ENCODE assay signal across 9 cellular contexts in the genomic region with DNA sequence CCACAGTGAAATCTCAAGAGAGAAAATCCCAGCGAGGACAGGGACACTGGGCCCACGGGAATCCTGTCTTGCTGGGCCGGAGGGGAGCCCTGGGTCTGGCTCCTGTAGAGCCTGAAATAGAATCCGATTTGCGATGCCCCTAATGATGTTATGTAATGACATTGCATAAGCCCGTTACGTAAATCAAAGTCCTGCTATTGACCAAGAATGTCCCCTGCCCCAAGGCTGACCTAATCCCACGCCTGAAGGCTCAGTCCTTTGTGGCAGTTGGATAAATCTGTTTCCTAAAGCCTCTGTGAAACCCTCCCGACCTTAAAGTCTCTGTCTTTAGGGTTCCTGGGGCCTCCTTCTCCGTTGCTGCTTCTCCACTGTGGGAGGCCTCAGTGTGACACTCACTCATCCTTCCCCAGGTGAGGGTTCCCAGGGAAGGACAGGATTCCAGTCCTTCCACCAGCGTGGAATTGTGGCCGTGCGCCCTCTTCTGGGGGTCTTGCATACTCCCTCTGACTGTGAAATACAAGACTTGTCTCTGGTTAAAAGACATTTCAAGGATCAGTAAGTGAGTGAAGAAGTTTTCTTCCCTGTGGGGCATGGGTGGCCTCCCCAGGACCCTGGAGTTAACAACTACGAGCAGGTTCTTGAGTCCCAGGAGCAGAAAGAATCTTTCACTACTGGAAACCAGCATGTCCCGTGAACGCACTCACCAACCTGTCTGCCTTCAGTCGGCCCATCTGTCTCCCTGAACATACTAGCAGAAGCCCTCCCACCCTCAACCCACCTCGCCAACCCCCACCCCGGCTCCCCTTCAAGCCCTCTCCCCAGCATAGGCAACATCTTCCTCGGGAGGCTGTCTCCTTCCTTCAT. TPM values are rescaled to one million over a fixed set of nuclear protein-coding genes. Genes with fewer than 3 reads are reported as not detected.
DNase-seq lines count a peak whose midpoint lies in the region; ATAC-seq, FAIRE-seq and TF ChIP-seq lines count a peak whose summit lies in the region.
"Had no signal": no experiment of that assay in that cellular context is flagged by ENCODE, and none has a peak within 500 bp of the region (broad histone marks: within the 10 kb centered on the region; RNA-seq: fewer than 3 reads in every experiment).

No MANE protein-coding gene starts in this region.

- no peaks in the 10 kb centered on the region for H3K36me3 Mint-ChIP-seq in CD8-positive, alpha-beta T cell
- no peaks in the 10 kb centered on the region for H3K36me3 Mint-ChIP-seq in naive thymus-derived CD4-positive, alpha-beta T cell

- CTCF ChIA-PET in CD8-positive, alpha-beta T cell (lab: Charles Lee): interaction anchor here (1.2 kb wide), 1 partner anchor 12 kb away, joined by 3 read pairs; no protein-coding TSS in a partner anchor
- CTCF ChIA-PET in naive thymus-derived CD4-positive, alpha-beta T cell (lab: Charles Lee): interaction anchor here (0.5 to 0.7 kb wide), 2 partner anchors 52 to 70 kb away, joined by 3 to 5 read pairs; no protein-coding TSS in a partner anchor

- H3K4me3 Mint-ChIP-seq in CD8-positive, alpha-beta T cell: no peak overlapping the region
- no peak overlapping the region for H3K4me3 Mint-ChIP-seq in naive thymus-derived CD4-positive, alpha-beta T cell
- H3K4me3 Mint-ChIP-seq: central memory CD8-positive, alpha-beta T cell had no signal

- no peaks in the 10 kb centered on the region for H3K4me1 Mint-ChIP-seq in CD8-positive, alpha-beta T cell (ENCODE audit: low read depth)
- peaks cover 0 to 2% (median 0%) of the 10 kb centered on the region in 7 donors for H3K4me1 Mint-ChIP-seq in naive thymus-derived CD4-positive, alpha-beta T cell
- H3K4me1 Mint-ChIP-seq: central memory CD8-positive, alpha-beta T cell had no signal

- H3K27ac ChIP-seq in OCI-LY3 (ENCODE audit: low read length) (no peak overlapping the region), fibroblast of lung (ENCODE audit: insufficient read depth, low read length) (no peak overlapping the region)
- no peak overlapping the region for H3K27ac ChIP-seq in CD8-positive, alpha-beta T cell (ENCODE audit: low read depth, low read length)
- H3K27ac ChIP-seq in naive thymus-derived CD4-positive, alpha-beta T cell (ENCODE audit: low read depth, low read length): no peak overlapping the region

- intact Hi-C loops in CD8-positive, alpha-beta T cell (cut with DNase I, micrococcal nuclease): no loop called here
- intact Hi-C loops in naive thymus-derived CD4-positive, alpha-beta T cell (cut with micrococcal nuclease): no loop called here

- H3K9me3 ChIP-seq in OCI-LY3 (ENCODE audit: insufficient read depth, low read length) (no peaks in the 10 kb centered on the region), fibroblast of lung (ENCODE audit: control insufficient read depth, insufficient read depth, low read depth, low read length) (no peaks in the 10 kb centered on the region)
- H3K9me3 ChIP-seq in CD8-positive, alpha-beta T cell (ENCODE audit: low read length): no peaks in the 10 kb centered on the region
- H3K9me3 ChIP-seq in naive thymus-derived CD4-positive, alpha-beta T cell (ENCODE audit: control insufficient read depth in 2 of 3, low read length in 3 of 3): no peaks in the 10 kb centered on the region

- H3K36me3 ChIP-seq in OCI-LY3 (replicated peaks; ENCODE audit: low read depth, low read length) (no peaks in the 10 kb centered on the region), fibroblast of lung (ENCODE audit: control insufficient read depth, insufficient read depth, low read length) (no peaks in the 10 kb centered on the region)
- no peaks in the 10 kb centered on the region for H3K36me3 ChIP-seq in CD8-positive, alpha-beta T cell (ENCODE audit: insufficient read depth, low read length)
- no peaks in the 10 kb centered on the region for H3K36me3 ChIP-seq in naive thymus-derived CD4-positive, alpha-beta T cell (ENCODE audit: control insufficient read depth in 2 of 3, insufficient read depth in 3 of 3, low read length in 3 of 3)

- no peak overlapping the region for H3K4me2 ChIP-seq in OCI-LY3 (ENCODE audit: low read length)
- H3K4me2 ChIP-seq in fibroblast of lung (ENCODE audit: extremely low read depth, insufficient read depth, low read length): no peak overlapping the region

- H3K27me3 ChIP-seq in OCI-LY3 (ENCODE audit: low read depth, low read length) (no peaks in the 10 kb centered on the region), fibroblast of lung (ENCODE audit: control insufficient read depth, insufficient read depth, low read length) (no peaks in the 10 kb centered on the region)
- no peaks in the 10 kb centered on the region for H3K27me3 ChIP-seq in CD8-positive, alpha-beta T cell (ENCODE audit: insufficient read depth, low read length)
- no peaks in the 10 kb centered on the region for H3K27me3 ChIP-seq in naive thymus-derived CD4-positive, alpha-beta T cell (ENCODE audit: control insufficient read depth in 2 of 2, insufficient read depth in 2 of 2, low read length in 2 of 2)

- DNase-seq in GM10266 (ENCODE audit: extremely low spot score): no peak
- DNase-seq in fibroblast of lung (ENCODE audit: low read depth in 2 of 2): peak in 1 of 2 donors; percentile 34
- DNase-seq in retina: peak; percentile 50
- DNase-seq in urothelium cell line (ENCODE audit: low spot score): no peak
- no peak for DNase-seq in CD8-positive, alpha-beta T cell
- no peak for DNase-seq in foreskin melanocyte
- no peak for DNase-seq in naive thymus-derived CD4-positive, alpha-beta T cell

- H3K9me3 Mint-ChIP-seq in CD8-positive, alpha-beta T cell: no peaks in the 10 kb centered on the region
- peaks cover 0 to 7% (median 0%) of the 10 kb centered on the region in 11 donors for H3K9me3 Mint-ChIP-seq in naive thymus-derived CD4-positive, alpha-beta T cell
- H3K9me3 Mint-ChIP-seq: central memory CD8-positive, alpha-beta T cell had no signal

- no peaks in the 10 kb centered on the region for H3K27me3 Mint-ChIP-seq in CD8-positive, alpha-beta T cell (ENCODE audit: low read depth)
- peaks cover 0 to 6% (median 0%) of the 10 kb centered on the region in 5 donors for H3K27me3 Mint-ChIP-seq in naive thymus-derived CD4-positive, alpha-beta T cell
- H3K27me3 Mint-ChIP-seq: central memory CD8-positive, alpha-beta T cell had no signal

- H3K9ac ChIP-seq in OCI-LY3 (ENCODE audit: low read length): no peak overlapping the region
- H3K9ac ChIP-seq in fibroblast of lung (ENCODE audit: insufficient read depth, low read length): no peak overlapping the region

- H4K20me1 ChIP-seq in OCI-LY3 (ENCODE audit: insufficient read depth, low read length) (no peaks in the 10 kb centered on the region), fibroblast of lung (ENCODE audit: control insufficient read depth, extremely low read depth, insufficient read depth, low read length) (no peaks in the 10 kb centered on the region)

- no peak overlapping the region for H3K4me3 ChIP-seq in OCI-LY3 (ENCODE audit: low read length)
- H3K4me3 ChIP-seq in fibroblast of lung (replicated peaks in 1 of 4; ENCODE audit: control extremely low read depth in 1 of 4, insufficient read depth in 1 of 4, low read depth in 3 of 4, low read length in 4 of 4): no peak overlapping the region
- H3K4me3 ChIP-seq in CD8-positive, alpha-beta T cell (ENCODE audit: low read depth, low read length): no peak overlapping the region
- no peak overlapping the region for H3K4me3 ChIP-seq in naive thymus-derived CD4-positive, alpha-beta T cell (ENCODE audit: low read length)

- no peak for FAIRE-seq in urothelium cell line (lab: Jason Lieb, UNC)

- H3K79me2 ChIP-seq in OCI-LY3 (ENCODE audit: low read length) (no peaks in the 10 kb centered on the region), fibroblast of lung (ENCODE audit: control insufficient read depth, insufficient read depth, low read length) (no peaks in the 10 kb centered on the region)

- TF ChIP-seq CTCF in GM10266 (IDR thresholded peaks at IDR 0.05; ENCODE audit: control insufficient read depth, insufficient read depth, low read depth, missing control alignments) (peak; percentile 19), OCI-LY3 (IDR thresholded peaks at IDR 0.05; ENCODE audit: low read depth, low read length) (peak; percentile 42), fibroblast of lung (conservative IDR thresholded peaks at IDR 0.05 in 1 of 2, IDR thresholded peaks at IDR 0.05 in 1 of 2; ENCODE audit: low read depth in 1 of 2, low read length in 2 of 2) (peak; percentile 52 to 72)
- no peak for TF ChIP-seq CTCF in CD8-positive, alpha-beta T cell (IDR thresholded peaks at IDR 0.05)

- no peak overlapping the region for H2AFZ ChIP-seq in OCI-LY3 (ENCODE audit: low read depth, low read length)
- H2AFZ ChIP-seq in fibroblast of lung (ENCODE audit: low read length): no peak overlapping the region

- ATAC-seq in CD8-positive, alpha-beta T cell: no peak
- no peak for ATAC-seq in naive thymus-derived CD4-positive, alpha-beta T cell

- POLR2A ChIA-PET in CD8-positive, alpha-beta T cell (lab: Charles Lee): no interaction called here
- POLR2A ChIA-PET in naive thymus-derived CD4-positive, alpha-beta T cell (lab: Charles Lee): no interaction called here

- H3K27ac Mint-ChIP-seq in CD8-positive, alpha-beta T cell: no peak overlapping the region
- H3K27ac Mint-ChIP-seq in naive thymus-derived CD4-positive, alpha-beta T cell: no peak overlapping the region

- H3K4me1 ChIP-seq in OCI-LY3 (ENCODE audit: low read length): no peaks in the 10 kb centered on the region
- no peaks in the 10 kb centered on the region for H3K4me1 ChIP-seq in fibroblast of lung (ENCODE audit: control insufficient read depth, extremely low read depth, insufficient read depth, low read length)
- H3K4me1 ChIP-seq in CD8-positive, alpha-beta T cell (ENCODE audit: insufficient read depth, low read length): no peaks in the 10 kb centered on the region
- H3K4me1 ChIP-seq in naive thymus-derived CD4-positive, alpha-beta T cell (ENCODE audit: control insufficient read depth in 2 of 2, insufficient read depth in 2 of 2, low read length in 2 of 2): no peaks in the 10 kb centered on the region

RNA-seq across cellular contexts. Expression of gene ZNF467, which starts 19.8 kb away (rescaled TPM):
- total RNA-seq in fibroblast of lung: 1.0 and 1.3 TPM in 2 replicates
- 0.15 and 0.89 TPM in 2 replicates for polyA plus RNA-seq in fibroblast of lung
- 0.89 and 3.4 TPM in 2 replicates for polyA plus RNA-seq in fibroblast of lung (2012)
- polyA minus RNA-seq in fibroblast of lung (ENCODE audit: low replicate concordance): 0.55 TPM in 1 of 2 replicates, not detected in the other
- total RNA-seq in CD8-positive, alpha-beta T cell: 1 to 10 TPM; 2.2 to 2.5 TPM
- 10 to 100 TPM in 1 of 5 experiments, 1 to 10 TPM in 3, under 1 TPM in 1; 0.17 to 33.1 (median 4.5) TPM for total RNA-seq in naive thymus-derived CD4-positive, alpha-beta T cell
- 1 to 10 TPM; 6.8 to 9.8 TPM for polyA plus RNA-seq in naive thymus-derived CD4-positive, alpha-beta T cell
